In the genomic region with DNA sequence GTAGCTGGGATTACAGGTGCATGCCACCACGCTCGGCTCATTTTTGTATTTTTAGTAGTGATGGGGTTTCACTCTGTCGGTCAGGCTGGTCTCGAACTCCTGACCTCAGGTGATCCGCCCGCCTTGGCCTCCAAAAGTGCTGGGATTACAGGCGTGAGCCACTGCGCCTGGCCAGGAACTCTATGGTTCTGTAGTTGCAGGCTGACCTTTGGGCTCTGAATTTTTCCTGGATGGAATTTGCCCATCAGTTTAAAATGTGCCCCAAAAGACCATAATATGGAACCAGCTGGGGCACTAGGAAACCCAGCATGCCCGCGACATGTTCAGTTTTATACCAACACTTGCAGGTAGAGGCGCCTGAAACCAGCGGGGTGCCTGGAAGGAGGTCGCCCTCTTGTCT, we compare ENCODE assay signal across 23 cellular contexts. TPM values are rescaled to one million over a fixed set of nuclear protein-coding genes. Genes with fewer than 3 reads are reported as not detected.
"Had no signal": no experiment of that assay in that cellular context is flagged by ENCODE, and none has a peak within 500 bp of the region (broad histone marks: within the 10 kb centered on the region; RNA-seq: fewer than 3 reads in every experiment).

No MANE protein-coding gene starts in this region.

- H3K9me3 ChIP-seq: colonic mucosa, esophagus muscularis mucosa, gastroesophageal sphincter, heart left ventricle, left ventricle myocardium inferior, lower lobe of right lung had no signal

- H2AFZ ChIP-seq: hepatocyte had no signal

- H3K36me3 ChIP-seq: colonic mucosa, esophagus muscularis mucosa, gastroesophageal sphincter, heart left ventricle, left ventricle myocardium inferior, lower lobe of right lung had no signal

- H3K4me2 ChIP-seq: hepatocyte had no signal

- H3K4me3 ChIP-seq: colonic mucosa, dorsolateral prefrontal cortex, esophagus muscularis mucosa, gastroesophageal sphincter, heart left ventricle, hepatocyte, left ventricle myocardium inferior, lower lobe of right lung had no signal

- ATAC-seq: foreskin keratinocyte, gastroesophageal sphincter, heart left ventricle, left colon, left lobe of liver, lower lobe of right lung had no signal

- H3K79me2 ChIP-seq: hepatocyte had no signal

- H3K27ac ChIP-seq: colonic mucosa, dorsolateral prefrontal cortex, esophagus muscularis mucosa, foreskin keratinocyte, gastroesophageal sphincter, heart left ventricle, hepatocyte, left ventricle myocardium inferior, lower lobe of right lung had no signal

- DNase-seq: colonic mucosa; dermis blood vessel endothelial cell; dorsolateral prefrontal cortex; effector CD4-positive, alpha-beta T cell; effector memory CD4-positive, alpha-beta T cell; foreskin keratinocyte; heart left ventricle; hypothalamus; immature natural killer cell; islet precursor cell; kidney; kidney glomerular epithelial cell; left colon; left ventricle myocardium inferior; lower lobe of right lung; mesenchymal stem cell; midbrain had no signal

- H3K27me3 ChIP-seq: colonic mucosa, dorsolateral prefrontal cortex, esophagus muscularis mucosa, foreskin keratinocyte, heart left ventricle, hepatocyte had no signal

- FAIRE-seq: endothelial cell of umbilical vein, frontal cortex, kidney had no signal

RNA-seq across cellular contexts. Expression of gene SCNN1D, which starts 1.6 kb away (rescaled TPM):
- polyA plus RNA-seq: immature natural killer cell had no signal

RNA-seq across cellular contexts. Expression of gene C1QTNF12, which starts 32.1 kb away (rescaled TPM):
- total RNA-seq: frontal cortex had no signal
- polyA plus RNA-seq: immature natural killer cell had no signal
